Comparison of ENCODE assay signal across 1 cellular context in the genomic region with DNA sequence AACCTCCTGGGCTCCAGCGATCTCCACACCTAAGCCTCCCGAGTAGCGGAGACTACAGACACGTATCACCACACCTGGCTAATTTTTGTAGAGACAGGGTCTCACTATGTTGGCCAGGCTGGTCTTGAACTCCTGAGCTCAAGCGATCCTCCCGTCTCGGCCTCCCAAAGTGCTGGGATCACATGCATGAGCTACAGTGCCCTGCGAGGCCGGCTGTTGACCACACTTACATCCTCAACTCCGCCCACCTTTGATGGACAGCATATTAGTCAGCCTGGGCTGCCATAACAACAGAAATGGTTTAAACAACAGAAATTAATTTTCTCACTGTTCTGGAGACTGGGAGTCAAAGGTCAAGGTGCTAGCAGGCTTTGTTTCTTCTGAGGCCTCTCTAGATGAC.
TF ChIP-seq lines count a peak whose summit lies in the region.

No MANE protein-coding gene starts in this region.

TF ChIP-seq in GM12878, 131 proteins besides CTCF, POLR2A, EP300 and RAD21:
- TF ChIP-seq RELA (IDR thresholded peaks at IDR 0.05; ENCODE audit: borderline replicate concordance, partially characterized antibody), result no peak
- TF ChIP-seq PAX5 (IDR thresholded peaks at IDR 0.05; ENCODE audit: borderline replicate concordance, low read depth, low read length), result no peak
- no peak for TF ChIP-seq BMI1 (IDR thresholded peaks at IDR 0.05; ENCODE audit: borderline replicate concordance)
- TF ChIP-seq ASH2L (IDR thresholded peaks at IDR 0.05; ENCODE audit: borderline replicate concordance, low read depth), result no peak
- no peak for TF ChIP-seq NBN (IDR thresholded peaks at IDR 0.05)
- TF ChIP-seq JUND (IDR thresholded peaks at IDR 0.05; ENCODE audit: low read depth, low read length), result no peak
- TF ChIP-seq GABPA (IDR thresholded peaks at IDR 0.05; ENCODE audit: low read depth), result no peak
- no peak for TF ChIP-seq CHD4 (IDR thresholded peaks at IDR 0.05)
- TF ChIP-seq, protein P1, sequence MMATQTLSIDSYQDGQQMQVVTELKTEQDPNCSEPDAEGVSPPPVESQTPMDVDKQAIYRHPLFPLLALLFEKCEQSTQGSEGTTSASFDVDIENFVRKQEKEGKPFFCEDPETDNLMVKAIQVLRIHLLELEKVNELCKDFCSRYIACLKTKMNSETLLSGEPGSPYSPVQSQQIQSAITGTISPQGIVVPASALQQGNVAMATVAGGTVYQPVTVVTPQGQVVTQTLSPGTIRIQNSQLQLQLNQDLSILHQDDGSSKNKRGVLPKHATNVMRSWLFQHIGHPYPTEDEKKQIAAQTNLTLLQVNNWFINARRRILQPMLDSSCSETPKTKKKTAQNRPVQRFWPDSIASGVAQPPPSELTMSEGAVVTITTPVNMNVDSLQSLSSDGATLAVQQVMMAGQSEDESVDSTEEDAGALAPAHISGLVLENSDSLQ (IDR thresholded peaks at IDR 0.05), result peak; percentile 81
- TF ChIP-seq YBX1 (IDR thresholded peaks at IDR 0.05), result no peak
- TF ChIP-seq, protein P2, sequence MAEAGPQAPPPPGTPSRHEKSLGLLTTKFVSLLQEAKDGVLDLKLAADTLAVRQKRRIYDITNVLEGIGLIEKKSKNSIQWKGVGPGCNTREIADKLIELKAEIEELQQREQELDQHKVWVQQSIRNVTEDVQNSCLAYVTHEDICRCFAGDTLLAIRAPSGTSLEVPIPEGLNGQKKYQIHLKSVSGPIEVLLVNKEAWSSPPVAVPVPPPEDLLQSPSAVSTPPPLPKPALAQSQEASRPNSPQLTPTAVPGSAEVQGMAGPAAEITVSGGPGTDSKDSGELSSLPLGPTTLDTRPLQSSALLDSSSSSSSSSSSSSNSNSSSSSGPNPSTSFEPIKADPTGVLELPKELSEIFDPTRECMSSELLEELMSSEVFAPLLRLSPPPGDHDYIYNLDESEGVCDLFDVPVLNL (IDR thresholded peaks at IDR 0.05; ENCODE audit: low read depth, low read length), result no peak
- TF ChIP-seq, protein P3, sequence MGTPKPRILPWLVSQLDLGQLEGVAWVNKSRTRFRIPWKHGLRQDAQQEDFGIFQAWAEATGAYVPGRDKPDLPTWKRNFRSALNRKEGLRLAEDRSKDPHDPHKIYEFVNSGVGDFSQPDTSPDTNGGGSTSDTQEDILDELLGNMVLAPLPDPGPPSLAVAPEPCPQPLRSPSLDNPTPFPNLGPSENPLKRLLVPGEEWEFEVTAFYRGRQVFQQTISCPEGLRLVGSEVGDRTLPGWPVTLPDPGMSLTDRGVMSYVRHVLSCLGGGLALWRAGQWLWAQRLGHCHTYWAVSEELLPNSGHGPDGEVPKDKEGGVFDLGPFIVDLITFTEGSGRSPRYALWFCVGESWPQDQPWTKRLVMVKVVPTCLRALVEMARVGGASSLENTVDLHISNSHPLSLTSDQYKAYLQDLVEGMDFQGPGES (IDR thresholded peaks at IDR 0.05), result no peak
- no peak for TF ChIP-seq E4F1 (IDR thresholded peaks at IDR 0.05; ENCODE audit: borderline replicate concordance, partially characterized antibody)
- TF ChIP-seq NR2C1 (IDR thresholded peaks at IDR 0.05), result peak; percentile 23; the same call in 1 of the 2 replicates
- no peak for TF ChIP-seq SMAD5 (IDR thresholded peaks at IDR 0.05; ENCODE audit: low read depth)
- no peak for TF ChIP-seq RELB (IDR thresholded peaks at IDR 0.05; ENCODE audit: low read depth)
- no peak for TF ChIP-seq ESRRA (IDR thresholded peaks at IDR 0.05; ENCODE audit: low read length)
- TF ChIP-seq, protein P4, sequence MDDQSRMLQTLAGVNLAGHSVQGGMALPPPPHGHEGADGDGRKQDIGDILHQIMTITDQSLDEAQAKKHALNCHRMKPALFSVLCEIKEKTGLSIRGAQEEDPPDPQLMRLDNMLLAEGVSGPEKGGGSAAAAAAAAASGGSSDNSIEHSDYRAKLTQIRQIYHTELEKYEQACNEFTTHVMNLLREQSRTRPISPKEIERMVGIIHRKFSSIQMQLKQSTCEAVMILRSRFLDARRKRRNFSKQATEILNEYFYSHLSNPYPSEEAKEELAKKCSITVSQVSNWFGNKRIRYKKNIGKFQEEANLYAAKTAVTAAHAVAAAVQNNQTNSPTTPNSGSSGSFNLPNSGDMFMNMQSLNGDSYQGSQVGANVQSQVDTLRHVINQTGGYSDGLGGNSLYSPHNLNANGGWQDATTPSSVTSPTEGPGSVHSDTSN (IDR thresholded peaks at IDR 0.05; ENCODE audit: insufficient replicate concordance, low read depth, low read length), result peak; percentile 33
